ENCODE assay signal across 8 cellular contexts in genomic region chr16:5097470-5098220, GRCh38. TPM values are rescaled to one million over a fixed set of nuclear protein-coding genes. Genes with fewer than 3 reads are reported as not detected.
DNase-seq lines count a peak whose midpoint lies in the region; ATAC-seq and TF ChIP-seq lines count a peak whose summit lies in the region.
"Not testable (repeated sequence)": the region's sequence is repeated elsewhere in the genome, so short reads cannot be mapped to it uniquely, and the experiment has no call there.

TSS of gene EEF2KMT (minus strand) at chr16:5097795. CDS start at chr16:5097739, 56 bp downstream.

- not testable (repeated sequence) for H3K27me3 Mint-ChIP-seq in activated CD4-positive, alpha-beta T cell treated with anti-CD3 and anti-CD28 coated beads for 36 hours

- not testable (repeated sequence) for TF ChIP-seq CTCF in coronary artery (IDR thresholded peaks at IDR 0.05)

- H3K27ac Mint-ChIP-seq in activated CD4-positive, alpha-beta T cell treated with anti-CD3 and anti-CD28 coated beads for 36 hours = peak within 1 kb of the TSS; percentile 88

- not testable (repeated sequence) for H3K9me3 Mint-ChIP-seq in activated CD4-positive, alpha-beta T cell treated with anti-CD3 and anti-CD28 coated beads for 36 hours (ENCODE audit: low read depth)

- H3K36me3 Mint-ChIP-seq in activated CD4-positive, alpha-beta T cell treated with anti-CD3 and anti-CD28 coated beads for 36 hours (ENCODE audit: low read depth) = not testable (repeated sequence)

- H3K27me3 ChIP-seq in layer of hippocampus (ENCODE audit: control insufficient read depth, insufficient read depth, low read length) = not testable (repeated sequence)

- CTCF ChIA-PET in activated CD4-positive, alpha-beta T cell treated with anti-CD3 and anti-CD28 coated beads for 36 hours (lab: Charles Lee) = interaction anchor here (0.6 kb wide), 2 partner anchors 22 to 140 kb away, joined by 3 read pairs; partner anchors contain the start of gene SEC14L5

- POLR2A ChIA-PET in activated CD4-positive, alpha-beta T cell treated with anti-CD3 and anti-CD28 coated beads for 36 hours (lab: Charles Lee) = interaction anchor here (0.8 kb wide), 1 partner anchor 26 kb away, joined by 4 read pairs; the partner anchor contains the start of gene ALG1

- peak; percentile 98 for ATAC-seq in HG03457 (IDR thresholded peaks at IDR 0.05; ENCODE audit: unreplicated experiment)
- ATAC-seq in activated CD4-positive, alpha-beta T cell treated with anti-CD3 and anti-CD28 coated beads for 36 hours = peak; percentile 99

- peak within 1 kb of the TSS; percentile 83 for H3K4me3 Mint-ChIP-seq in activated CD4-positive, alpha-beta T cell treated with anti-CD3 and anti-CD28 coated beads for 36 hours

- intact Hi-C loops in activated CD4-positive, alpha-beta T cell treated with anti-CD3 and anti-CD28 coated beads for 36 hours (cut with DNase I, micrococcal nuclease) = loop anchor here (1.0 to 10.0 kb wide), 14 partner anchors 26 to 845 kb away; partner anchors contain the start of genes GLYR1 (in 2 of the 2), NAGPA (in 2 of the 2), SEC14L5 (in 2 of the 2) and UBN1 (in 2 of the 2)

- H3K4me3 ChIP-seq in coronary artery = peak within 1 kb of the TSS; percentile 89

- peaks cover 26% of the 10 kb centered on the region for H3K4me1 Mint-ChIP-seq in activated CD4-positive, alpha-beta T cell treated with anti-CD3 and anti-CD28 coated beads for 36 hours

- H3K27ac ChIP-seq in coronary artery (peak within 1 kb of the TSS; percentile 77 to 91), layer of hippocampus (ENCODE audit: low read depth, low read length) (peak within 1 kb of the TSS; percentile 75)

- peak; percentile 96 for DNase-seq in AG20443 (ENCODE audit: low spot score)
- DNase-seq in GM19240 (ENCODE audit: insufficient read length, low spot score) = peak; percentile 50
- DNase-seq in NCI-H524 (lab: John Stamatoyannopoulos, UW) = peak; percentile 98 to 99
- DNase-seq in activated CD4-positive, alpha-beta T cell treated with anti-CD3 and anti-CD28 coated beads for 36 hours = peak; percentile 98
- DNase-seq in coronary artery (ENCODE audit: low spot score) = peak; percentile 99
- DNase-seq in stimulated activated CD4-positive, alpha-beta T cell treated with anti-CD3 and anti-CD28 coated beads, Interleukin-1b, Interleukin-23, amount 100 ng/mL, for 1 hour (ENCODE audit: low read depth in 2 of 2) = peak; percentile 75 to 80

RNA-seq across cellular contexts. Expression of gene EEF2KMT, which starts in this region (rescaled TPM):
- total RNA-seq in activated CD4-positive, alpha-beta T cell treated with anti-CD3 and anti-CD28 coated beads for 36 hours = 10 to 100 TPM; 12.2 TPM

Comparison
In these comparisons a context has a peak if more than half of its experiments do, and no peak if none do; other contexts are left out.
1. Peak in every context shown above with its lines: DNase-seq, ATAC-seq, H3K4me3 ChIP-seq and H3K27ac ChIP-seq.